Comparison of ENCODE assay signal across 8 cellular contexts in the genomic region with DNA sequence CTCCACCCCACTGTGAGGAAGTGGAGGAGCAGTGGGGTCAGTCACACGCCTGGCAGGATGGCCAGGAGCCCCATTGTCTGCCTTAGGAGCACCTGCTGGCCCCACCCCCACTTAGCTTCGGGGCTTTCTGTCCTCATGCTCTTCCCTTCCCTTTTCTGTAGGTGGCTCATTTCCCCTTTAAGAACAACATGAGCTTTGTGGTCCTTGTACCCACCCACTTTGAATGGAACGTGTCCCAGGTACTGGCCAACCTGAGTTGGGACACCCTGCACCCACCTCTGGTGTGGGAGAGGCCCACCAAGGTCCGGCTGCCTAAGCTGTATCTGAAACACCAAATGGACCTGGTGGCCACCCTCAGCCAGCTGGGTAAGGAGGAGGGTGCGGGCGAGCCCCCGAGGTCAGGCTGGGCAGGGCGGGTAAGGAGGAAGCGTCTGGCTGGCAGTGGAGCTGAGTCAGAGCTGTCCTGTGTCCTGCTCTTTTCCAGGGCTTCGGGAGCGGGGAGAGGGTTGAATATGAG. TPM values are rescaled to one million over a fixed set of nuclear protein-coding genes. Genes with fewer than 3 reads are reported as not detected.
DNase-seq lines count a peak whose midpoint lies in the region; ATAC-seq and TF ChIP-seq lines count a peak whose summit lies in the region.

No MANE protein-coding gene starts in this region.

- H3K4me3 Mint-ChIP-seq in activated T-helper 1 cell treated with anti-CD3 and anti-CD28 coated beads, Interleukin-12 subunit alpha, Interleukin-12 subunit beta, Interleukin-2, Interleukin-4 antibody, amounts not matched to agents 30 ng/mL and 10 ng/mL and 1 ng/mL, durations not matched to agents 14 hours and 24 hours and 36 hours = no peak overlapping the region

- no peaks in the 10 kb centered on the region for H3K27me3 ChIP-seq in transverse colon

- no peaks in the 10 kb centered on the region for H3K9me3 Mint-ChIP-seq in activated T-helper 1 cell treated with anti-CD3 and anti-CD28 coated beads, Interleukin-12 subunit alpha, Interleukin-12 subunit beta, Interleukin-2, Interleukin-4 antibody, amounts not matched to agents 30 ng/mL and 10 ng/mL and 1 ng/mL, durations not matched to agents 14 hours and 24 hours and 36 hours

- intact Hi-C loops in transverse colon (cut with DNase I; ENCODE audit: low total_unique reads) = no loop called here
- intact Hi-C loops in activated T-helper 1 cell treated with anti-CD3 and anti-CD28 coated beads, Interleukin-12 subunit alpha, Interleukin-12 subunit beta, Interleukin-2, Interleukin-4 antibody, amounts not matched to agents 30 ng/mL and 10 ng/mL and 1 ng/mL, durations not matched to agents 14 hours and 24 hours and 36 hours (cut with micrococcal nuclease) = no loop called here

- no peaks in the 10 kb centered on the region for H3K9me3 ChIP-seq in transverse colon

- peaks cover 0 to 28% (median 11%) of the 10 kb centered on the region in 4 donors for H3K4me1 ChIP-seq in transverse colon

- peak; percentile 26 for DNase-seq in NCI-H2196 (lab: John Stamatoyannopoulos, UW; ENCODE audit: unreplicated experiment)
- DNase-seq in NCI-H2196 treated with DMSO at 0.1 percent for 48 hours (lab: John Stamatoyannopoulos, UW; ENCODE audit: unreplicated experiment) = no peak
- DNase-seq in SKM-1 treated with dmso at 0.1 percent for 144 hours (lab: John Stamatoyannopoulos, UW; ENCODE audit: unreplicated experiment) = peak; percentile 35
- DNase-seq in iPS-NIHi11 (ENCODE audit: low spot score) = peak; percentile 60
- peak; percentile 66 for DNase-seq in transverse colon
- DNase-seq in GM10248 (ENCODE audit: extremely low spot score) = no peak
- DNase-seq in activated T-helper 1 cell treated with anti-CD3 and anti-CD28 coated beads, Interleukin-12 subunit alpha, Interleukin-12 subunit beta, Interleukin-2, Interleukin-4 antibody, amounts not matched to agents 30 ng/mL and 10 ng/mL and 1 ng/mL, durations not matched to agents 14 hours and 24 hours and 36 hours (ENCODE audit: low spot score) = no peak

- 0 to 19% methylated on average over 2 to 11 of the region's 11 CpGs for WGBS in transverse colon (ENCODE audit: low coverage in 1 of 2), 2 donors

- H3K27ac Mint-ChIP-seq in activated T-helper 1 cell treated with anti-CD3 and anti-CD28 coated beads, Interleukin-12 subunit alpha, Interleukin-12 subunit beta, Interleukin-2, Interleukin-4 antibody, amounts not matched to agents 30 ng/mL and 10 ng/mL and 1 ng/mL, durations not matched to agents 14 hours and 24 hours and 36 hours = no peak overlapping the region

- POLR2A ChIA-PET in GM10248 (lab: Yijun Ruan, JAX) = no interaction called here

- peak overlapping the region in 1 of 4 donors; percentile 29 for H3K4me3 ChIP-seq in transverse colon

- ATAC-seq in HG03354 (IDR thresholded peaks at IDR 0.05; ENCODE audit: poor library complexity, severe bottlenecking, unreplicated experiment) = no peak

- no peaks in the 10 kb centered on the region for H3K36me3 Mint-ChIP-seq in activated T-helper 1 cell treated with anti-CD3 and anti-CD28 coated beads, Interleukin-12 subunit alpha, Interleukin-12 subunit beta, Interleukin-2, Interleukin-4 antibody, amounts not matched to agents 30 ng/mL and 10 ng/mL and 1 ng/mL, durations not matched to agents 14 hours and 24 hours and 36 hours (ENCODE audit: low read depth)

- TF ChIP-seq CTCF in transverse colon (IDR thresholded peaks at IDR 0.05) = no peak
- no peak for TF ChIP-seq CTCF in GM10248 (IDR thresholded peaks at IDR 0.05; ENCODE audit: control extremely low read depth, extremely low read depth, low read depth, missing control alignments)

- TF ChIP-seq POLR2A in transverse colon (IDR thresholded peaks at IDR 0.05) = no peak

- CTCF ChIA-PET in GM10248 (lab: Yijun Ruan, JAX) = interaction anchor here (1.0 to 1.4 kb wide), 2 partner anchors 18 to 31 kb away, joined by 3 to 5 read pairs; no protein-coding TSS in a partner anchor

- H3K36me3 ChIP-seq in transverse colon = no peaks in the 10 kb centered on the region

- H3K27me3 Mint-ChIP-seq in activated T-helper 1 cell treated with anti-CD3 and anti-CD28 coated beads, Interleukin-12 subunit alpha, Interleukin-12 subunit beta, Interleukin-2, Interleukin-4 antibody, amounts not matched to agents 30 ng/mL and 10 ng/mL and 1 ng/mL, durations not matched to agents 14 hours and 24 hours and 36 hours (ENCODE audit: insufficient read depth) = peaks cover 2% of the 10 kb centered on the region

- peak overlapping the region; percentile 38 to 58 (median 46) for H3K27ac ChIP-seq in transverse colon

- in situ Hi-C loops in transverse colon (cut with MboI; ENCODE audit: low pct_ligation_motif_present in 1 of 4, low pct_unique_long_range_greater_than_20kb in 1 of 4, low sequenced_read_pairs in 3 of 4) = no loop called here

- TF ChIP-seq EP300 in transverse colon (IDR thresholded peaks at IDR 0.05; ENCODE audit: low read depth) = no peak

- no peaks in the 10 kb centered on the region for H3K4me1 Mint-ChIP-seq in activated T-helper 1 cell treated with anti-CD3 and anti-CD28 coated beads, Interleukin-12 subunit alpha, Interleukin-12 subunit beta, Interleukin-2, Interleukin-4 antibody, amounts not matched to agents 30 ng/mL and 10 ng/mL and 1 ng/mL, durations not matched to agents 14 hours and 24 hours and 36 hours (ENCODE audit: low read depth)

RNA-seq across cellular contexts. Expression of a gene that starts 9.4 kb away (rescaled TPM):
- total RNA-seq in transverse colon = 100 to 1,000 TPM in 3 of 4 donors, 10 to 100 TPM in 1; 88.3 to 340 (median 114) TPM
- not detected in 2 replicates for total RNA-seq in activated T-helper 1 cell treated with anti-CD3 and anti-CD28 coated beads, Interleukin-12 subunit alpha, Interleukin-12 subunit beta, Interleukin-2, Interleukin-4 antibody, amounts not matched to agents 30 ng/mL and 10 ng/mL and 1 ng/mL, durations not matched to agents 14 hours and 24 hours and 36 hours

RNA-seq across cellular contexts. Expression of a gene that starts 9.8 kb away (rescaled TPM):
- total RNA-seq in transverse colon = 10 to 100 TPM in 1 of 4 donors, 1 to 10 TPM in 2, not detected in 1; 3.2 to 10.5 (median 3.4) TPM
- 0.12 and 0.41 TPM in 2 replicates for total RNA-seq in activated T-helper 1 cell treated with anti-CD3 and anti-CD28 coated beads, Interleukin-12 subunit alpha, Interleukin-12 subunit beta, Interleukin-2, Interleukin-4 antibody, amounts not matched to agents 30 ng/mL and 10 ng/mL and 1 ng/mL, durations not matched to agents 14 hours and 24 hours and 36 hours

RNA-seq across cellular contexts. Expression of a gene that starts 28.0 kb away (rescaled TPM):
- 10 to 100 TPM; 26.1 to 73.7 (median 35.7) TPM for total RNA-seq in transverse colon
- 21.6 and 21.9 TPM in 2 replicates for total RNA-seq in activated T-helper 1 cell treated with anti-CD3 and anti-CD28 coated beads, Interleukin-12 subunit alpha, Interleukin-12 subunit beta, Interleukin-2, Interleukin-4 antibody, amounts not matched to agents 30 ng/mL and 10 ng/mL and 1 ng/mL, durations not matched to agents 14 hours and 24 hours and 36 hours

RNA-seq across cellular contexts. Expression of a gene that starts 42.3 kb away (rescaled TPM):
- 10 to 100 TPM; 21.6 to 48.6 (median 31.5) TPM for total RNA-seq in transverse colon
- total RNA-seq in activated T-helper 1 cell treated with anti-CD3 and anti-CD28 coated beads, Interleukin-12 subunit alpha, Interleukin-12 subunit beta, Interleukin-2, Interleukin-4 antibody, amounts not matched to agents 30 ng/mL and 10 ng/mL and 1 ng/mL, durations not matched to agents 14 hours and 24 hours and 36 hours = 0.12 and 0.13 TPM in 2 replicates

Comparison
In these comparisons a context has a peak if more than half of its experiments do, and no peak if none do; other contexts are left out.
1. DNase-seq: peak in NCI-H2196 (single experiment), SKM-1 treated with dmso at 0.1 percent for 144 hours (single experiment), iPS-NIHi11 (single experiment) and transverse colon (single experiment); none in NCI-H2196 treated with DMSO at 0.1 percent for 48 hours (single experiment), GM10248 (single experiment) and activated T-helper 1 cell treated with anti-CD3 and anti-CD28 coated beads, Interleukin-12 subunit alpha, Interleukin-12 subunit beta, Interleukin-2, Interleukin-4 antibody, amounts not matched to agents 30 ng/mL and 10 ng/mL and 1 ng/mL, durations not matched to agents 14 hours and 24 hours and 36 hours (single experiment).
2. RNA of a gene that starts 9.4 kb away (total RNA-seq): 88.3 to 340 TPM in transverse colon; not detected in activated T-helper 1 cell treated with anti-CD3 and anti-CD28 coated beads, Interleukin-12 subunit alpha, Interleukin-12 subunit beta, Interleukin-2, Interleukin-4 antibody, amounts not matched to agents 30 ng/mL and 10 ng/mL and 1 ng/mL, durations not matched to agents 14 hours and 24 hours and 36 hours; every median in the first group is over 10 times any median in the second.